8 cellular contexts compared by ENCODE assay signal in the genomic region with DNA sequence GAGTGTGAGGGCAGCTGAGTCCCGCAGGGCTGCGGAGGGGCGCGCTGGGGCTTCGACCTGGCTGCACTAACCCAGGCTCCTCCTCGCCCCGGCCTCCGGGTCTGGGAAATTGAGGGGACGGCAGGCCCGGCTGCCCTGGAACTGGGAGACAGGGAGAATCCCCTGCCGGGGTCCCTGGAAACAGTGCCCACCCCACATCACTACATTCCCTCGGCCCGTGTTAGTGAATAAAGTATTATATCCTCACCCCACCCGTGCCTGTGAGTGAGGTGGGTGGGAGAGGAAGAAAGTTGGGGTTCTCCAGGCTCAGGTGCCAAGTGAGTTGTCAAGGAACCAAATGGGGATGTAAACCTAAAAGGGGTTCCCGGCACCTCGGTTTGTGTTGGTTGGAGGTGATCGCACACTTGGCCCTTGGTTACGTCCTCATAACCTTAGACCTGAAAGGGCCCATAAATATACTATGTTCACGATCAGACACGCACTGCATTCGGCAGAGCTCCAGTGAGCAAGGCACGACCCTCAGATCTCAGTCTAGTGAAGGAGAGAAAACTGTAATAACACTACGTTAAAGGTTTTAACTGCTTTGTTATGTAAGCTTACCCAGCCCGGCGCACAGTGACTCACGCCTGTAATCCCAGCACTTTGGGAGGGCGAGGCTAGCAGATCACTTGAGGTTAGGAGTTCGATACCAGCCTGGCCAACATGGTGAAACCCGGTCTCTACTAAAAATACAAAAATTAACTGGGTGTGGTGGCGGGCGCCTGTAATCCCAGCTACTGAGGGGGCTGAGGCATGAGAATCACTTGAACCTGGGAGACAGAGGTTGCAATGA. TPM values are rescaled to one million over a fixed set of nuclear protein-coding genes. Genes with fewer than 3 reads are reported as not detected.
DNase-seq lines count a peak whose midpoint lies in the region; ATAC-seq and TF ChIP-seq lines count a peak whose summit lies in the region.

No MANE protein-coding gene starts in this region.

- H3K9ac ChIP-seq in IMR-90 (ENCODE audit: low read depth, low read length): no peak overlapping the region

- H3K4ac ChIP-seq in IMR-90 (ENCODE audit: low read depth, low read length): no peak overlapping the region

- no peak overlapping the region for H2BK15ac ChIP-seq in IMR-90 (ENCODE audit: low read depth, low read length)

- H3K27me3 ChIP-seq in BJ (ENCODE audit: control insufficient read depth, insufficient read depth, low read length) (no peaks in the 10 kb centered on the region), IMR-90 (ENCODE audit: control insufficient read depth, insufficient read depth, low read length) (no peaks in the 10 kb centered on the region)
- H3K27me3 ChIP-seq in naive thymus-derived CD4-positive, alpha-beta T cell (ENCODE audit: control insufficient read depth in 2 of 2, insufficient read depth in 2 of 2, low read length in 2 of 2): no peaks in the 10 kb centered on the region

- H2AK5ac ChIP-seq in IMR-90 (ENCODE audit: low read depth, low read length): no peak overlapping the region

- CTCF ChIA-PET in BJ (lab: Yijun Ruan, JAX): interaction anchor here (0.9 to 1.7 kb wide), 5 partner anchors 9 to 327 kb away, joined by 3 to 9 read pairs (median 4); partner anchors contain the start of genes DCTPP1 and TBX6
- CTCF ChIA-PET in IMR-90 (lab: Yijun Ruan, JAX): interaction anchor here (0.8 to 1.0 kb wide), 3 partner anchors 9 to 210 kb away, joined by 3 to 4 read pairs (median 3); partner anchors contain the start of gene DCTPP1
- CTCF ChIA-PET in naive thymus-derived CD4-positive, alpha-beta T cell (lab: Charles Lee): interaction anchor here (0.6 to 2.5 kb wide), 9 partner anchors 9 to 326 kb away, joined by 3 to 20 read pairs (median 6); partner anchors contain the start of genes DCTPP1 and ZNF771

- no peak overlapping the region for H2BK120ac ChIP-seq in IMR-90 (ENCODE audit: low read depth, low read length)

- H4K91ac ChIP-seq in IMR-90 (ENCODE audit: insufficient read depth, low read depth, low read length): no peak overlapping the region

- H2AFZ ChIP-seq in IMR-90 (replicated peaks; ENCODE audit: low read length, poor library complexity): peak overlapping the region; percentile 95

- intact Hi-C loops in IMR-90 (cut with micrococcal nuclease): no loop called here
- intact Hi-C loops in naive thymus-derived CD4-positive, alpha-beta T cell (cut with micrococcal nuclease): loop anchor here (1.0 to 10.0 kb wide), 3 partner anchors 12 to 614 kb away; partner anchors contain the start of genes DCTPP1 (in 2 of the 2), MAPK3 (in 1 of the 2) and MAZ (in 1 of the 2)

- H3K56ac ChIP-seq in IMR-90 (ENCODE audit: extremely low read depth, insufficient read depth, low read length): no peak overlapping the region

- DNase-seq in BJ (ENCODE audit: low read depth) (no peak), IMR-90 (no peak), chondrocyte (ENCODE audit: low spot score) (no peak), HuH-7.5 (ENCODE audit: low spot score) (no peak), AG08396 (ENCODE audit: low spot score) (no peak), NCI-H1436 treated with DMSO at 0.1 percent for 48 hours (lab: John Stamatoyannopoulos, UW) (no peak)
- DNase-seq in naive thymus-derived CD4-positive, alpha-beta T cell: no peak

- TF ChIP-seq CTCF in BJ (IDR thresholded peaks at IDR 0.05; ENCODE audit: insufficient read depth, low read depth, low read length) (no peak), IMR-90 (conservative IDR thresholded peaks at IDR 0.05; ENCODE audit: low read depth, low read length) (no peak), chondrocyte (IDR thresholded peaks at IDR 0.05) (peak; percentile 4)

- H3K4me1 Mint-ChIP-seq in chondrocyte (ENCODE audit: low read depth): peaks cover 7% of the 10 kb centered on the region
- H3K4me1 Mint-ChIP-seq in naive thymus-derived CD4-positive, alpha-beta T cell: peaks cover 12 to 31% (median 14%) of the 10 kb centered on the region in 7 donors

- H3K9me3 ChIP-seq in IMR-90 (ENCODE audit: control insufficient read depth, insufficient read depth, low read length): no peaks in the 10 kb centered on the region
- H3K9me3 ChIP-seq in naive thymus-derived CD4-positive, alpha-beta T cell (ENCODE audit: control insufficient read depth in 2 of 3, low read length in 3 of 3): no peaks in the 10 kb centered on the region

- H3K9me1 ChIP-seq in IMR-90 (ENCODE audit: insufficient read depth, low read length): peaks cover 6% of the 10 kb centered on the region; the same call in 1 of the 2 replicates

- WGBS in IMR-90 (ENCODE audit: extremely low coverage in 2 of 2, insufficient read length in 1 of 2), 2 experiments: 100% methylated on average over 1 of the region's 31 CpGs; no CpG with 5 or more reads in 1 of the 2 experiments

- peaks cover 0 to 26% of the 10 kb centered on the region in 2 experiments; a peak in 2 of 4 replicates for H3K79me1 ChIP-seq in IMR-90 (ENCODE audit: low read depth in 1 of 2, low read length in 2 of 2)

- peak overlapping the region; percentile 60 for H2AK9ac ChIP-seq in IMR-90 (replicated peaks; ENCODE audit: low read depth, low read length, poor library complexity)

- H3K4me3 ChIP-seq in BJ (ENCODE audit: low read depth, low read length) (peak overlapping the region; percentile 53), IMR-90 (ENCODE audit: insufficient read depth, low read depth, low read length) (peak overlapping the region; percentile 65)
- H3K4me3 ChIP-seq in naive thymus-derived CD4-positive, alpha-beta T cell (ENCODE audit: low read length): peak overlapping the region; percentile 76

- peaks cover 11% of the 10 kb centered on the region for H3K36me3 Mint-ChIP-seq in chondrocyte (ENCODE audit: low read depth)
- H3K36me3 Mint-ChIP-seq in naive thymus-derived CD4-positive, alpha-beta T cell: peaks cover 0 to 14% (median 5%) of the 10 kb centered on the region in 5 donors

- H4K8ac ChIP-seq in IMR-90 (ENCODE audit: low read depth in 2 of 2, low read length in 2 of 2): no peak overlapping the region

- TF ChIP-seq POLR2A in IMR-90 (IDR thresholded peaks at IDR 0.05; ENCODE audit: low read depth, low read length): no peak

- dilution Hi-C loops in IMR-90 (cut with HindIII; ENCODE audit: low sequenced_read_pairs, unreplicated experiment): no loop called here

- H3K4me2 ChIP-seq in IMR-90 (ENCODE audit: low read depth, low read length): peak overlapping the region; percentile 68

- H3K27me3 Mint-ChIP-seq in chondrocyte (ENCODE audit: low read depth): no peaks in the 10 kb centered on the region
- no peaks in the 10 kb centered on the region for H3K27me3 Mint-ChIP-seq in naive thymus-derived CD4-positive, alpha-beta T cell

- TF ChIP-seq RAD21 in IMR-90 (IDR thresholded peaks at IDR 0.05; ENCODE audit: low read length): no peak

- H3K14ac ChIP-seq in IMR-90 (replicated peaks; ENCODE audit: low read depth, low read length): no peak overlapping the region

- H3K36me3 ChIP-seq in BJ (ENCODE audit: control insufficient read depth, insufficient read depth, low read length): peaks cover 2% of the 10 kb centered on the region; the same call in 1 of the 2 replicates
- H3K36me3 ChIP-seq in IMR-90 (ENCODE audit: control insufficient read depth, insufficient read depth, low read length): peaks cover 17% of the 10 kb centered on the region
- H3K36me3 ChIP-seq in naive thymus-derived CD4-positive, alpha-beta T cell (ENCODE audit: control insufficient read depth in 2 of 3, insufficient read depth in 3 of 3, low read length in 3 of 3): peaks cover 0 to 18% (median 0%) of the 10 kb centered on the region in 3 experiments

- no peak overlapping the region for H3K18ac ChIP-seq in IMR-90 (ENCODE audit: low read depth, low read length)

- no peak overlapping the region for H3K27ac ChIP-seq in IMR-90 (ENCODE audit: insufficient read depth, low read length)
- peak overlapping the region; percentile 85 for H3K27ac ChIP-seq in naive thymus-derived CD4-positive, alpha-beta T cell (ENCODE audit: low read depth, low read length)

- peaks cover 9% of the 10 kb centered on the region for H4K20me1 ChIP-seq in IMR-90 (ENCODE audit: insufficient read depth, low read length)

- POLR2A ChIA-PET in BJ (lab: Charles Lee) (interaction anchor here (0.7 to 1.1 kb wide), 2 partner anchors 11 to 68 kb away, joined by 3 read pairs; partner anchors contain the start of gene ZNF771), IMR-90 (lab: Charles Lee; ENCODE audit: unreplicated experiment) (no interaction called here)
- POLR2A ChIA-PET in naive thymus-derived CD4-positive, alpha-beta T cell (lab: Charles Lee): interaction anchor here (0.5 to 4.3 kb wide), 60 partner anchors 8 to 354 kb away, joined by 3 to 82 read pairs (median 4); partner anchors contain the start of genes ALDOA, CORO1A, DCTPP1 and FBRS

- peak overlapping the region; percentile 62 for H3K4me3 Mint-ChIP-seq in chondrocyte (ENCODE audit: unreplicated experiment)
- peak overlapping the region; percentile 59 to 80 (median 66) for H3K4me3 Mint-ChIP-seq in naive thymus-derived CD4-positive, alpha-beta T cell

- ATAC-seq in IMR-90 (ENCODE audit: low read depth) (no peak), GM21515 (IDR thresholded peaks at IDR 0.05; ENCODE audit: unreplicated experiment) (no peak)
- no peak for ATAC-seq in naive thymus-derived CD4-positive, alpha-beta T cell

- no peaks in the 10 kb centered on the region for H3K9me3 Mint-ChIP-seq in chondrocyte (ENCODE audit: low read depth)
- no peaks in the 10 kb centered on the region for H3K9me3 Mint-ChIP-seq in naive thymus-derived CD4-positive, alpha-beta T cell

- H3K27ac Mint-ChIP-seq in chondrocyte (ENCODE audit: unreplicated experiment): peak overlapping the region; percentile 41
- H3K27ac Mint-ChIP-seq in naive thymus-derived CD4-positive, alpha-beta T cell: peak overlapping the region; percentile 60 to 91 (median 81)

- H3K23ac ChIP-seq in IMR-90 (ENCODE audit: low read depth, low read length): no peak overlapping the region; the same call in 1 of the 2 replicates

- no peak overlapping the region for H4K5ac ChIP-seq in IMR-90 (ENCODE audit: low read depth, low read length)

- H3K4me1 ChIP-seq in IMR-90 (ENCODE audit: control insufficient read depth, insufficient read depth, low read length): no peaks in the 10 kb centered on the region
- H3K4me1 ChIP-seq in naive thymus-derived CD4-positive, alpha-beta T cell (ENCODE audit: control insufficient read depth in 2 of 2, insufficient read depth in 2 of 2, low read length in 2 of 2): peaks cover 6 to 8% of the 10 kb centered on the region in 2 donors

- no peak overlapping the region for H2BK5ac ChIP-seq in IMR-90 (ENCODE audit: low read depth, low read length, poor library complexity, severe bottlenecking)

- no TSS peak for BruUV-seq in IMR-90 (replicated peaks; lab: Mats Ljungman, UMichigan)

- H2BK20ac ChIP-seq in IMR-90 (ENCODE audit: low read depth, low read length): no peak overlapping the region

- in situ Hi-C loops in IMR-90 (cut with MboI; ENCODE audit: low sequenced_read_pairs): loop anchor here (25.0 kb wide), 1 partner anchor 231 kb away; the partner anchor contains the start of genes BOLA2B, CORO1A, SLX1A and SULT1A3

RNA-seq across cellular contexts. Expression of gene ZNF771, which starts 11.2 kb away (rescaled TPM):
- polyA plus RNA-seq in BJ (2011; rRNA removed): 6.8 and 7.9 TPM in 2 replicates
- 2.1 and 4.3 TPM in 2 replicates for polyA minus RNA-seq in BJ (2011; rRNA and poly(A)+ RNA removed)
- total RNA-seq in IMR-90 (2012; rRNA removed): 5.2 and 5.8 TPM in 2 replicates
- 10.9 and 16.8 TPM in 2 replicates for polyA plus RNA-seq in IMR-90 (2012; rRNA removed)
- 13.4 and 37.4 TPM in 2 replicates for polyA plus RNA-seq in IMR-90 (2012; cell fraction: cytosol; rRNA removed)
- polyA plus RNA-seq in IMR-90 (2012; cell fraction: nucleus; rRNA removed; ENCODE audit: low replicate concordance): 19.9 and 62.3 TPM in 2 replicates
- total RNA-seq in chondrocyte: 10.2 to 16.3 TPM (median 10.8 TPM) in 3 replicates
- 1 to 10 TPM; 1.2 to 9.0 (median 4.5) TPM for total RNA-seq in naive thymus-derived CD4-positive, alpha-beta T cell
- 1 to 10 TPM; 3.1 to 9.4 TPM for polyA plus RNA-seq in naive thymus-derived CD4-positive, alpha-beta T cell

RNA-seq across cellular contexts. Expression of gene DCTPP1, which starts 11.3 kb away (rescaled TPM):
- polyA plus RNA-seq in BJ (2011; rRNA removed) (27.5 and 33.9 TPM in 2 replicates), IMR-90 (2012; rRNA removed) (45.5 and 48.9 TPM in 2 replicates)
- polyA minus RNA-seq in BJ (2011; rRNA and poly(A)+ RNA removed): 7.9 and 17.3 TPM in 2 replicates
- total RNA-seq in IMR-90 (2012; rRNA removed) (23.3 and 24.9 TPM in 2 replicates), chondrocyte (25.5 to 33.8 TPM (median 26.4 TPM) in 3 replicates)
- 50.7 and 53.0 TPM in 2 replicates for polyA plus RNA-seq in IMR-90 (2012; cell fraction: cytosol; rRNA removed)
- 14.2 and 16.1 TPM in 2 replicates for polyA plus RNA-seq in IMR-90 (2012; cell fraction: nucleus; rRNA removed; ENCODE audit: low replicate concordance)
- 10 to 100 TPM; 11.6 to 74.1 (median 13.8) TPM for total RNA-seq in naive thymus-derived CD4-positive, alpha-beta T cell
- polyA plus RNA-seq in naive thymus-derived CD4-positive, alpha-beta T cell: 10 to 100 TPM; 75.0 to 81.1 TPM

RNA-seq across cellular contexts. Expression of gene ZNF48, which starts 23.3 kb away (rescaled TPM):
- 2.8 and 4.6 TPM in 2 replicates for polyA plus RNA-seq in BJ (2011; rRNA removed)
- polyA minus RNA-seq in BJ (2011; rRNA and poly(A)+ RNA removed): 2.6 and 5.3 TPM in 2 replicates
- 6.6 and 6.9 TPM in 2 replicates for total RNA-seq in IMR-90 (2012; rRNA removed)
- polyA plus RNA-seq in IMR-90 (2012; rRNA removed): 5.8 and 6.7 TPM in 2 replicates
- 5.6 and 5.8 TPM in 2 replicates for polyA plus RNA-seq in IMR-90 (2012; cell fraction: cytosol; rRNA removed)
- 5.3 and 10.5 TPM in 2 replicates for polyA plus RNA-seq in IMR-90 (2012; cell fraction: nucleus; rRNA removed; ENCODE audit: low replicate concordance)
- 10.6 to 11.8 TPM (median 10.8 TPM) in 3 replicates for total RNA-seq in chondrocyte
- 10 to 100 TPM in 3 of 5 experiments, 1 to 10 TPM in 2; 6.0 to 16.0 (median 15.6) TPM for total RNA-seq in naive thymus-derived CD4-positive, alpha-beta T cell
- polyA plus RNA-seq in naive thymus-derived CD4-positive, alpha-beta T cell: 10 to 100 TPM in 1 of 2 donors, 1 to 10 TPM in 1; 6.0 to 10.9 TPM

RNA-seq across cellular contexts. Expression of gene SEPHS2, which starts 27.1 kb away (rescaled TPM):
- polyA plus RNA-seq in BJ (2011; rRNA removed) (44.4 and 50.3 TPM in 2 replicates), IMR-90 (2012; rRNA removed) (25.5 and 31.4 TPM in 2 replicates)
- 17.3 and 24.1 TPM in 2 replicates for polyA minus RNA-seq in BJ (2011; rRNA and poly(A)+ RNA removed)
- total RNA-seq in IMR-90 (2012; rRNA removed) (10.4 and 10.6 TPM in 2 replicates), chondrocyte (37.4 to 54.3 TPM (median 53.8 TPM) in 3 replicates)
- polyA plus RNA-seq in IMR-90 (2012; cell fraction: cytosol; rRNA removed): 15.2 and 18.1 TPM in 2 replicates
- polyA plus RNA-seq in IMR-90 (2012; cell fraction: nucleus; rRNA removed; ENCODE audit: low replicate concordance): 6.0 and 10.4 TPM in 2 replicates
- total RNA-seq in naive thymus-derived CD4-positive, alpha-beta T cell: 10 to 100 TPM; 20.9 to 69.6 (median 47.1) TPM
- 10 to 100 TPM; 61.2 to 83.9 TPM for polyA plus RNA-seq in naive thymus-derived CD4-positive, alpha-beta T cell

RNA-seq across cellular contexts. Expression of gene SEPTIN1, which starts 36.2 kb away (rescaled TPM):
- polyA plus RNA-seq in BJ (2011; rRNA removed): 0.17 and 0.22 TPM in 2 replicates
- not detected in 2 replicates for polyA minus RNA-seq in BJ (2011; rRNA and poly(A)+ RNA removed)
- not detected in 2 replicates for total RNA-seq in IMR-90 (2012; rRNA removed)
- 0.24 and 0.50 TPM in 2 replicates for polyA plus RNA-seq in IMR-90 (2012; rRNA removed)
- 0.12 and 0.27 TPM in 2 replicates for polyA plus RNA-seq in IMR-90 (2012; cell fraction: cytosol; rRNA removed)
- 0.46 and 0.60 TPM in 2 replicates for polyA plus RNA-seq in IMR-90 (2012; cell fraction: nucleus; rRNA removed; ENCODE audit: low replicate concordance)
- total RNA-seq in chondrocyte: 0.85 to 1.7 TPM (median 1.3 TPM) in 3 replicates
- 100 to 1,000 TPM; 176 to 355 (median 183) TPM for total RNA-seq in naive thymus-derived CD4-positive, alpha-beta T cell
- polyA plus RNA-seq in naive thymus-derived CD4-positive, alpha-beta T cell: 100 to 1,000 TPM; 221 to 257 TPM
